22 cellular contexts compared by ENCODE assay signal in genomic region chr13:56864451-56864850, GRCh38.
"Had no signal": no experiment of that assay in that cellular context is flagged by ENCODE, and none has a peak within 500 bp of the region (broad histone marks: within the 10 kb centered on the region; RNA-seq: fewer than 3 reads in every experiment).

No MANE protein-coding gene starts in this region.

- H3K27me3 ChIP-seq: esophagus squamous epithelium, heart left ventricle, neutrophil, spleen, testis, tibial nerve, upper lobe of right lung had no signal

- H3K4me1 ChIP-seq: esophagus squamous epithelium, heart left ventricle, psoas muscle, spleen, testis, tibial nerve, upper lobe of right lung had no signal

- H3K4me3 ChIP-seq: esophagus squamous epithelium, heart left ventricle, psoas muscle, spleen, testis, tibial nerve, upper lobe of right lung had no signal

- H3K27ac ChIP-seq: epithelial cell of prostate, esophagus squamous epithelium, heart left ventricle, neutrophil, psoas muscle, spleen, testis, tibial nerve, upper lobe of right lung had no signal

- H3K36me3 ChIP-seq: esophagus squamous epithelium, heart left ventricle, neutrophil, spleen, tibial nerve, upper lobe of right lung had no signal

- H3K9me3 ChIP-seq: esophagus squamous epithelium, heart left ventricle, neutrophil, psoas muscle, testis, tibial nerve, upper lobe of right lung had no signal

- DNase-seq: effector memory CD4-positive, alpha-beta T cell; esophagus squamous epithelium; foreskin melanocyte; heart left ventricle; hippocampal formation; left colon; mammary epithelial cell; naive thymus-derived CD8-positive, alpha-beta T cell; psoas muscle; spleen; stimulated activated CD4-positive, alpha-beta T cell treated with anti-CD3 and anti-CD28 coated beads, Interleukin-15, amount 100 ng/mL, for 24 hours; stimulated activated CD4-positive, alpha-beta T cell treated with anti-CD3 and anti-CD28 coated beads, Interleukin-1b, Interleukin-23, amount 100 ng/mL, for 48 hours; stimulated activated CD4-positive, alpha-beta T cell treated with anti-CD3 and anti-CD28 coated beads, Interleukin-4, amount 100 ng/mL, for 24 hours; stimulated activated naive CD8-positive, alpha-beta T cell treated with anti-CD3 and anti-CD28 coated beads, Interleukin-15, amount 100 ng/mL, for 72 hours; testis; upper lobe of right lung had no signal

- FAIRE-seq: endometrium had no signal

- ATAC-seq: heart left ventricle; left colon; naive thymus-derived CD8-positive, alpha-beta T cell; psoas muscle; sciatic nerve; stimulated activated memory B cell treated with anti-CD40 and anti-IgM and Interleukin-4, amounts not matched to agents 10 μg/mL and 1 μg/mL and 100 μg/mL, for 72 hours; stimulated activated naive CD8-positive, alpha-beta T cell treated with anti-CD3 and anti-CD28 coated beads, Interleukin-15, amount 100 ng/mL, for 72 hours; upper lobe of right lung had no signal
